8 cellular contexts compared by ENCODE assay signal in the genomic region with DNA sequence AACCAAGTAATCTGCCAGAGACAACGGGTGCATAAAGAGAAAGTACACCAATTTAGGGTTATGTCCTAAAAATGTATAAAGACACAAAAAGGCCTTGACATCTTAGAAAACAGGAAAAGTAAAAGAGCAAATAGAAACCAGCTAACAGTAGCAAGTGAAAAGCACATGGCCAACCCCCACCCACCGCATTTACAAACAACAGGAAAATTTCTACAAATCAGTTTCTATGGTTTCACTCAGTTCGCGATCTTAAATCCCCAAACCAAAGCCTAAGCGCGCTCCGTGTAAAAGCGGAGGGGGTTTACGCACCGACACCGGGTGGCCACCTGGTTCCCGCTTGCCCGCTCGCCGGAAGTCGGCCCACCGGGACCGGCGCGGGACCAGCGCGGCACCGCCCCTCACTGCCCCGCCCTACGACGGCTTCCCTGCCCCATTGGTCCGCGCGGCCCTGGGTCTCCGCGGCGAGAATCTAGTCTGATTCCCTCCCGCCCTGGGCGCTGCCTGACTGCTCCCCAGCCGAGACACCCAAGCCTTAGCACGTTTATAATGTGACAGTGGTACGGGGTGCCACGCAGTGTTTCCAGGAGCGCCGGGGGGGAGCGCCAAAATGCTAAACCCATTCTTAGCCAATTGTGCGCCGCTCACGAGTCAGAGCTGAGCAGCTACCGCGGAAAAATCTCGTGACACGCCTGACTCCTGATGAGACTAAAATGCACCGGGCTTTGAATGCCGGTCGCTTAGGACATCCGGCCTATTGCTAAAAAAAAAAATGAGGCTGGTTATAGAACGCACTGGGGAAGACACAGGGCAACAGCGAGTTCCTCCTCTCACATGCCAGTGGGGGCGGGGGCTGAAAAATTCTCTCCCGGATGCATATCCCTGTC. TPM values are rescaled to one million over a fixed set of nuclear protein-coding genes. Genes with fewer than 3 reads are reported as not detected.
A peak's percentile ranks its signal among the peaks of the same experiment; 100 is the strongest.
DNase-seq lines count a peak whose midpoint lies in the region; ATAC-seq and TF ChIP-seq lines count a peak whose summit lies in the region.

GART (minus strand) TSS at position 362 of the 884 bp plus-strand sequence. CDS start 2,802 bp downstream, outside the sequence.

- H3K4me3 Mint-ChIP-seq in activated T-helper 17 cell treated with anti-CD3 and anti-CD28 coated beads, Interleukin-2, amount 50 U/mL, for 72 hours: peak within 1 kb of the TSS; percentile 99
- peak within 1 kb of the TSS; percentile 93 to 95 (median 95) for H3K4me3 Mint-ChIP-seq in nephron
- peak within 1 kb of the TSS; percentile 97 for H3K4me3 Mint-ChIP-seq in stimulated activated naive CD8-positive, alpha-beta T cell treated with anti-CD3 and anti-CD28 coated beads, Interleukin-15, Interleukin-2, amounts not matched to agents 100 ng/mL and 50 ng/mL, for 24 hours

- CTCF ChIA-PET in RWPE1 (lab: Yijun Ruan, JAX): no interaction called here

- peaks cover 28% of the 10 kb centered on the region for H3K4me1 ChIP-seq in DOHH2 (ENCODE audit: control insufficient read depth, low read length)

- H3K27ac Mint-ChIP-seq in activated T-helper 17 cell treated with anti-CD3 and anti-CD28 coated beads, Interleukin-2, amount 50 U/mL, for 72 hours: peak within 1 kb of the TSS; percentile 100
- peak within 1 kb of the TSS; percentile 99 to 100 (median 100) for H3K27ac Mint-ChIP-seq in nephron
- peak within 1 kb of the TSS; percentile 99 for H3K27ac Mint-ChIP-seq in stimulated activated naive CD8-positive, alpha-beta T cell treated with anti-CD3 and anti-CD28 coated beads, Interleukin-15, Interleukin-2, amounts not matched to agents 100 ng/mL and 50 ng/mL, for 24 hours

- H3K27me3 Mint-ChIP-seq in activated T-helper 17 cell treated with anti-CD3 and anti-CD28 coated beads, Interleukin-2, amount 50 U/mL, for 72 hours: no peaks in the 10 kb centered on the region
- no peaks in the 10 kb centered on the region for H3K27me3 Mint-ChIP-seq in nephron (ENCODE audit: low read depth)
- no peaks in the 10 kb centered on the region for H3K27me3 Mint-ChIP-seq in stimulated activated naive CD8-positive, alpha-beta T cell treated with anti-CD3 and anti-CD28 coated beads, Interleukin-15, Interleukin-2, amounts not matched to agents 100 ng/mL and 50 ng/mL, for 24 hours

- ATAC-seq in GM21737 (IDR thresholded peaks at IDR 0.05; ENCODE audit: unreplicated experiment): peak; percentile 63
- peak; percentile 70 for ATAC-seq in activated T-helper 17 cell treated with anti-CD3 and anti-CD28 coated beads, Interleukin-2, amount 50 U/mL, for 72 hours (replicated peaks)

- H3K9me3 Mint-ChIP-seq in activated T-helper 17 cell treated with anti-CD3 and anti-CD28 coated beads, Interleukin-2, amount 50 U/mL, for 72 hours: no peaks in the 10 kb centered on the region
- H3K9me3 Mint-ChIP-seq in nephron: no peaks in the 10 kb centered on the region
- H3K9me3 Mint-ChIP-seq in stimulated activated naive CD8-positive, alpha-beta T cell treated with anti-CD3 and anti-CD28 coated beads, Interleukin-15, Interleukin-2, amounts not matched to agents 100 ng/mL and 50 ng/mL, for 24 hours: no peaks in the 10 kb centered on the region

- peak within 1 kb of the TSS; percentile 96 for H3K4me3 ChIP-seq in DOHH2 (ENCODE audit: low read length)

- H3K4me1 Mint-ChIP-seq in activated T-helper 17 cell treated with anti-CD3 and anti-CD28 coated beads, Interleukin-2, amount 50 U/mL, for 72 hours: peaks cover 23% of the 10 kb centered on the region
- peaks cover 32% of the 10 kb centered on the region for H3K4me1 Mint-ChIP-seq in nephron
- peaks cover 49% of the 10 kb centered on the region for H3K4me1 Mint-ChIP-seq in stimulated activated naive CD8-positive, alpha-beta T cell treated with anti-CD3 and anti-CD28 coated beads, Interleukin-15, Interleukin-2, amounts not matched to agents 100 ng/mL and 50 ng/mL, for 24 hours (ENCODE audit: low read depth)

- H3K4me2 ChIP-seq in DOHH2 (ENCODE audit: low read length): peak within 1 kb of the TSS; percentile 96

- H3K9me2 ChIP-seq in DOHH2 (replicated peaks; ENCODE audit: control insufficient read depth, low read length): no peaks in the 10 kb centered on the region

- H3F3A ChIP-seq in DOHH2 (ENCODE audit: control insufficient read depth, insufficient read depth): peaks cover 14% of the 10 kb centered on the region; the same call in 1 of the 2 replicates

- no peaks in the 10 kb centered on the region for H3K9me3 ChIP-seq in DOHH2 (ENCODE audit: control insufficient read depth, insufficient read depth, low read length)

- peaks cover 23% of the 10 kb centered on the region for H4K20me1 ChIP-seq in DOHH2 (ENCODE audit: control insufficient read depth, insufficient read depth, low read depth, low read length)

- POLR2A ChIA-PET in RWPE1 (lab: Yijun Ruan, JAX; ENCODE audit: low non-redundant PET): no interaction called here

- DNase-seq in KG1 (lab: John Stamatoyannopoulos, UW) (peak; percentile 56), RWPE1 (ENCODE audit: low spot score) (peak; percentile 77), fibroblast of peridontal ligament (ENCODE audit: extremely low read depth) (peak; percentile 64)

- H3K36me3 Mint-ChIP-seq in activated T-helper 17 cell treated with anti-CD3 and anti-CD28 coated beads, Interleukin-2, amount 50 U/mL, for 72 hours (ENCODE audit: low read depth): peaks cover 86% of the 10 kb centered on the region
- H3K36me3 Mint-ChIP-seq in nephron (ENCODE audit: low read depth): peaks cover 31% of the 10 kb centered on the region
- H3K36me3 Mint-ChIP-seq in stimulated activated naive CD8-positive, alpha-beta T cell treated with anti-CD3 and anti-CD28 coated beads, Interleukin-15, Interleukin-2, amounts not matched to agents 100 ng/mL and 50 ng/mL, for 24 hours (ENCODE audit: low read depth): peaks cover 74% of the 10 kb centered on the region

- TF ChIP-seq CTCF in DOHH2 (IDR thresholded peaks at IDR 0.05; ENCODE audit: low read depth, low read length, poor library complexity, severe bottlenecking) (no peak), RWPE1 (conservative IDR thresholded peaks at IDR 0.05; ENCODE audit: low read depth) (no peak), nephron (IDR thresholded peaks at IDR 0.05; ENCODE audit: unreplicated experiment in 3 of 3) (no peak)

- H3K27ac ChIP-seq in DOHH2 (ENCODE audit: low read depth, low read length) (peak within 1 kb of the TSS; percentile 97), RWPE1 (peak within 1 kb of the TSS; percentile 98)

- H3K27me3 ChIP-seq in DOHH2 (ENCODE audit: control insufficient read depth, low read length): no peaks in the 10 kb centered on the region

- peaks cover 98% of the 10 kb centered on the region for H3K79me2 ChIP-seq in DOHH2 (ENCODE audit: control insufficient read depth, low read length)

- H3K36me3 ChIP-seq in DOHH2 (ENCODE audit: control insufficient read depth, low read length): peaks cover 89% of the 10 kb centered on the region

RNA-seq across cellular contexts. Expression of gene GART, which starts in this region (rescaled TPM):
- 100 to 1,000 TPM in 1 of 2 donors, 10 to 100 TPM in 1; 91.9 to 196 TPM for total RNA-seq in activated T-helper 17 cell treated with anti-CD3 and anti-CD28 coated beads, Interleukin-2, amount 50 U/mL, for 72 hours

Comparison
In these comparisons a context has a peak if more than half of its experiments do, and no peak if none do; other contexts are left out.
1. Peak in every context shown above with its lines: DNase-seq, ATAC-seq, H3K4me3 ChIP-seq and H3K27ac ChIP-seq.